In the genomic region with DNA sequence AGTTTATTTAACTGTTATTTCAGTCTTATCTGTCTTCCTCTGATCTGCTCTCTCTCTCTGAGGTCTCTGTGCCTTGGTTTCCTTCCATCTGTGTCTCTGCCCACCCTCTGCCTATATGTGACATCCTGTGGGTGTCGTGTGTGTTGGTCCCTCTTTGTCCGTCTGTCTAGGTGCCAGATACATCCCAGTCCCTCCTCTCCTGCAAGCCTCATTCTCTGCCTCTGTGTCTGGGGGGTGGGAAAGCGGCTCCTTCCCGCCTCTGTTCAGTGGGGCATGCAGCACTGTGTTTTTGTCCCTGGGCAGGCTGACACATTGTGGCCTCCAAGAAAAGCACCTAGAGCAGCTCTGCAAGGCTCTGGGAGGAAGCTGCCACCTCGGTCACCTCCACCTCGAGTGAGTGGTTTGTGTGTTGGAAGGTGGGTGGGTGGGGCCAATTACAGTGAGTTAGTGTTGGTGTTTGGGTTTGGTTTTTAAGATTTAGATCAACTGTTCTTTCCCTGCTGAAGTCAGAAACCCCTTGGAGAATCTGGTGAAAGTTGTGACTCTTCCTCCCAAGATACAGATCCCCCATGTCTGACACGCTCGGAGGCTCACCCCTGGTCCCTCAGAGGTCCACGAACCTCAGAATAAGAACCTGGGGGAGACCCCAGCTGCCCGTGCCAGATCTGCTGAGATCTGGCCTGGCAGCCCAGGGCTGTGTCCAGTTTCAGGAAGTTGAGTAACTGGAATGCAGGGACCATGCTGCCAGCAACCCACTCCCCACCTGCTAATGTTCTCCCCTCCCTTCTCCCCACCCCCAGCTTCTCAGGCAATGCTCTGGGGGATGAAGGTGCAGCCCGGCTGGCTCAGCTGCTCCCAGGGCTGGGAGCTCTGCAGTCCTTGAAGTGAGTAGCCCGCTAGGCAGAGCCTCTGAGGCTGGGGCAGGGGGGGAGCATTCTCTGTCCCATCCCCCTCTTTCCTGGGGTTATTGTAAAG, we compare ENCODE assay signal across 9 cellular contexts. TPM values are rescaled to one million over a fixed set of nuclear protein-coding genes. Genes with fewer than 3 reads are reported as not detected.
DNase-seq lines count a peak whose midpoint lies in the region; ATAC-seq and TF ChIP-seq lines count a peak whose summit lies in the region.
"Had no signal": no experiment of that assay in that cellular context is flagged by ENCODE, and none has a peak within 500 bp of the region (broad histone marks: within the 10 kb centered on the region; RNA-seq: fewer than 3 reads in every experiment).

No MANE protein-coding gene starts in this region.

- TF ChIP-seq CTCF in BE2C (IDR thresholded peaks at IDR 0.05; ENCODE audit: low read depth, low read length): no peak

- peak; percentile 28 for ATAC-seq in GM19035 (IDR thresholded peaks at IDR 0.05; ENCODE audit: unreplicated experiment)
- peak; percentile 24 for ATAC-seq in HG03135 (IDR thresholded peaks at IDR 0.05; ENCODE audit: unreplicated experiment)
- peak; percentile 44 for ATAC-seq in naive B cell (ENCODE audit: low read depth in 2 of 2)
- ATAC-seq: K562 had no signal

- H3K27me3 ChIP-seq in BE2C: no peaks in the 10 kb centered on the region

- peak overlapping the region; percentile 64 to 92 (median 82) for H3K4me3 Mint-ChIP-seq in naive B cell

- peak; percentile 90 for DNase-seq in activated CD8-positive, alpha-beta memory T cell treated with anti-CD3 and anti-CD28 coated beads for 24 hours
- DNase-seq in naive B cell: peak; percentile 31
- no peak for DNase-seq in BE2C
- DNase-seq in ecto neural progenitor cell (ENCODE audit: low spot score): no peak
- DNase-seq in DMS 273 (lab: John Stamatoyannopoulos, UW; ENCODE audit: unreplicated experiment): no peak
- DNase-seq in hypothalamus (lab: John Stamatoyannopoulos, UW): no peak

- H3K36me3 Mint-ChIP-seq in naive B cell: peaks cover 5 to 10% of the 10 kb centered on the region in 2 donors

- no peak overlapping the region for H3K4me3 ChIP-seq in BE2C (ENCODE audit: low read depth, low read length)
- H3K4me3 ChIP-seq: K562 had no signal

- no peaks in the 10 kb centered on the region for H3K27me3 Mint-ChIP-seq in naive B cell

- H3K36me3 ChIP-seq in BE2C: no peaks in the 10 kb centered on the region

- no peaks in the 10 kb centered on the region; the same call in 1 of the 2 replicates for H3K4me1 ChIP-seq in BE2C

- peaks cover 64 to 91% (median 75%) of the 10 kb centered on the region in 3 donors for H3K4me1 Mint-ChIP-seq in naive B cell

- H3K9me3 ChIP-seq in BE2C: no peaks in the 10 kb centered on the region

- H3K27ac Mint-ChIP-seq in naive B cell: peak overlapping the region; percentile 94 to 98 (median 97)

- peaks cover 0 to 6% (median 0%) of the 10 kb centered on the region in 7 donors for H3K9me3 Mint-ChIP-seq in naive B cell

RNA-seq across cellular contexts. Expression of a gene that starts 50.9 kb away (rescaled TPM):
- 1 to 10 TPM in 1 of 6 donors, under 1 TPM in 3, not detected in 2; 0.53 to 1.3 (median 0.76) TPM for polyA plus RNA-seq in naive B cell (ENCODE audit: low read depth in 6 of 6)
- polyA plus RNA-seq in BE2C (2012; ENCODE audit: insufficient read depth, insufficient read length, low read depth): 28.1 TPM

RNA-seq across cellular contexts. Expression of a gene that starts 52.1 kb away (rescaled TPM):
- polyA plus RNA-seq in naive B cell (ENCODE audit: low read depth in 6 of 6): 10 to 100 TPM in 5 of 6 donors, 1 to 10 TPM in 1; 2.9 to 42.9 (median 29.9) TPM
- 11.6 TPM for polyA plus RNA-seq in BE2C (2012; ENCODE audit: insufficient read depth, insufficient read length, low read depth)
- polyA plus RNA-seq: K562 had no signal

Comparison
In these comparisons a context has a peak if more than half of its experiments do, and no peak if none do; other contexts are left out.
1. DNase-seq: peak in activated CD8-positive, alpha-beta memory T cell treated with anti-CD3 and anti-CD28 coated beads for 24 hours (single experiment) and naive B cell (single experiment); none in BE2C (single experiment), ecto neural progenitor cell (single experiment), DMS 273 (single experiment) and hypothalamus (0 of 51).
2. Peak in every context shown above with its lines, with median percentiles within 50 percentile points of each other: ATAC-seq.